Comparison of ENCODE assay signal across 32 cellular contexts in genomic region chr7:141325275-141325674, GRCh38.
"Had no signal": no experiment of that assay in that cellular context is flagged by ENCODE, and none has a peak within 500 bp of the region (broad histone marks: within the 10 kb centered on the region; RNA-seq: fewer than 3 reads in every experiment).

No MANE protein-coding gene starts in this region.

- H3K9me3 ChIP-seq: ascending aorta, breast epithelium had no signal

- H3K4me3 Mint-ChIP-seq: activated CD4-positive, alpha-beta memory T cell treated with anti-CD3 and anti-CD28 coated beads for 36 hours; activated CD4-positive, alpha-beta T cell treated with anti-CD3 and anti-CD28 coated beads, Interleukin-2, amount 10 ng/mL, durations not matched to agents 24 days and 14 days; activated CD8-positive, alpha-beta T cell treated with anti-CD3 and anti-CD28 coated beads for 36 hours; activated naive CD4-positive, alpha-beta T cell treated with anti-CD3 and anti-CD28 coated beads, Interleukin-2, amount 10 ng/mL, durations not matched to agents 7 days and 5 days; activated naive CD4-positive, alpha-beta T cell treated with anti-CD3 and anti-CD28 coated beads, Interleukin-2, amount 50 U/mL, for 24 hours; activated naive CD8-positive, alpha-beta T cell; activated naive CD8-positive, alpha-beta T cell treated with anti-CD3 and anti-CD28 coated beads, Interleukin-2, amount 10 ng/mL, durations not matched to agents 7 days and 5 days; activated naive CD8-positive, alpha-beta T cell treated with anti-CD3 and anti-CD28 coated beads, Interleukin-2, amount 50 U/mL, for 24 hours; activated T-cell treated with anti-CD3 and anti-CD28 coated beads, Interleukin-2, amount 50 U/mL, for 4 hours; activated T-cell treated with anti-CD3 and anti-CD28 coated beads, Interleukin-2, amount 50 U/mL, for 72 hours; activated T-helper 1 cell treated with anti-CD3 and anti-CD28 coated beads, Interleukin-12 subunit alpha, Interleukin-12 subunit beta, Interleukin-2, Interleukin-4 antibody, amounts not matched to agents 30 ng/mL and 10 ng/mL and 1 ng/mL, durations not matched to agents 14 hours and 24 hours and 36 hours; activated T-helper 17 cell treated with anti-CD3 and anti-CD28 coated beads, Interleukin-2, amount 50 U/mL, for 72 hours; T-cell; T-helper 17 cell had no signal

- H3K27me3 ChIP-seq: ascending aorta, brain microvascular endothelial cell, breast epithelium had no signal

- H3K4me1 ChIP-seq: ascending aorta, breast epithelium had no signal

- H3K9me3 Mint-ChIP-seq: activated CD4-positive, alpha-beta memory T cell treated with anti-CD3 and anti-CD28 coated beads for 36 hours; activated CD4-positive, alpha-beta T cell treated with anti-CD3 and anti-CD28 coated beads, Interleukin-2, amount 10 ng/mL, durations not matched to agents 24 days and 14 days; activated CD8-positive, alpha-beta T cell treated with anti-CD3 and anti-CD28 coated beads for 36 hours; activated naive CD4-positive, alpha-beta T cell treated with anti-CD3 and anti-CD28 coated beads, Interleukin-2, amount 10 ng/mL, durations not matched to agents 7 days and 5 days; activated naive CD4-positive, alpha-beta T cell treated with anti-CD3 and anti-CD28 coated beads, Interleukin-2, amount 50 U/mL, for 24 hours; activated naive CD8-positive, alpha-beta T cell treated with anti-CD3 and anti-CD28 coated beads, Interleukin-2, amount 10 ng/mL, durations not matched to agents 7 days and 5 days; activated naive CD8-positive, alpha-beta T cell treated with anti-CD3 and anti-CD28 coated beads, Interleukin-2, amount 50 U/mL, for 24 hours; activated T-cell treated with anti-CD3 and anti-CD28 coated beads, Interleukin-2, amount 50 U/mL, for 4 hours; activated T-helper 1 cell treated with anti-CD3 and anti-CD28 coated beads, Interleukin-12 subunit alpha, Interleukin-12 subunit beta, Interleukin-2, Interleukin-4 antibody, amounts not matched to agents 30 ng/mL and 10 ng/mL and 1 ng/mL, durations not matched to agents 14 hours and 24 hours and 36 hours; activated T-helper 17 cell treated with anti-CD3 and anti-CD28 coated beads, Interleukin-2, amount 50 U/mL, for 72 hours; T-cell had no signal

- H3K36me3 Mint-ChIP-seq: activated CD4-positive, alpha-beta memory T cell treated with anti-CD3 and anti-CD28 coated beads for 36 hours; activated naive CD4-positive, alpha-beta T cell treated with anti-CD3 and anti-CD28 coated beads, Interleukin-2, amount 10 ng/mL, durations not matched to agents 7 days and 5 days; activated naive CD4-positive, alpha-beta T cell treated with anti-CD3 and anti-CD28 coated beads, Interleukin-2, amount 50 U/mL, for 24 hours; activated naive CD8-positive, alpha-beta T cell; activated naive CD8-positive, alpha-beta T cell treated with anti-CD3 and anti-CD28 coated beads, Interleukin-2, amount 10 ng/mL, durations not matched to agents 7 days and 5 days; T-cell had no signal

- H3K27me3 Mint-ChIP-seq: activated CD4-positive, alpha-beta memory T cell treated with anti-CD3 and anti-CD28 coated beads for 36 hours had no signal

- H3K36me3 ChIP-seq: ascending aorta, brain microvascular endothelial cell, breast epithelium had no signal

- H3K4me1 Mint-ChIP-seq: activated CD4-positive, alpha-beta T cell treated with anti-CD3 and anti-CD28 coated beads, Interleukin-2, amount 10 ng/mL, durations not matched to agents 24 days and 14 days; activated naive CD4-positive, alpha-beta T cell treated with anti-CD3 and anti-CD28 coated beads, Interleukin-2, amount 10 ng/mL, durations not matched to agents 7 days and 5 days; activated naive CD4-positive, alpha-beta T cell treated with anti-CD3 and anti-CD28 coated beads, Interleukin-2, amount 50 U/mL, for 24 hours; activated naive CD8-positive, alpha-beta T cell treated with anti-CD3 and anti-CD28 coated beads, Interleukin-2, amount 10 ng/mL, durations not matched to agents 7 days and 5 days; activated naive CD8-positive, alpha-beta T cell treated with anti-CD3 and anti-CD28 coated beads, Interleukin-2, amount 50 U/mL, for 24 hours; activated T-helper 17 cell treated with anti-CD3 and anti-CD28 coated beads, Interleukin-2, amount 50 U/mL, for 72 hours; T-cell; T-helper 17 cell had no signal

- H3K27ac Mint-ChIP-seq: activated CD4-positive, alpha-beta memory T cell treated with anti-CD3 and anti-CD28 coated beads for 36 hours; activated CD4-positive, alpha-beta T cell treated with anti-CD3 and anti-CD28 coated beads, Interleukin-2, amount 10 ng/mL, durations not matched to agents 24 days and 14 days; activated CD8-positive, alpha-beta T cell treated with anti-CD3 and anti-CD28 coated beads for 36 hours; activated naive CD4-positive, alpha-beta T cell treated with anti-CD3 and anti-CD28 coated beads, Interleukin-2, amount 10 ng/mL, durations not matched to agents 7 days and 5 days; activated naive CD4-positive, alpha-beta T cell treated with anti-CD3 and anti-CD28 coated beads, Interleukin-2, amount 50 U/mL, for 24 hours; activated naive CD8-positive, alpha-beta T cell; activated naive CD8-positive, alpha-beta T cell treated with anti-CD3 and anti-CD28 coated beads, Interleukin-2, amount 10 ng/mL, durations not matched to agents 7 days and 5 days; activated naive CD8-positive, alpha-beta T cell treated with anti-CD3 and anti-CD28 coated beads, Interleukin-2, amount 50 U/mL, for 24 hours; activated T-cell treated with anti-CD3 and anti-CD28 coated beads, Interleukin-2, amount 50 U/mL, for 72 hours; activated T-helper 1 cell treated with anti-CD3 and anti-CD28 coated beads, Interleukin-12 subunit alpha, Interleukin-12 subunit beta, Interleukin-2, Interleukin-4 antibody, amounts not matched to agents 30 ng/mL and 10 ng/mL and 1 ng/mL, durations not matched to agents 14 hours and 24 hours and 36 hours; activated T-helper 17 cell treated with anti-CD3 and anti-CD28 coated beads, Interleukin-2, amount 50 U/mL, for 72 hours; T-cell; T-helper 17 cell had no signal

- DNase-seq: activated CD4-positive, alpha-beta memory T cell treated with anti-CD3 and anti-CD28 coated beads for 36 hours; activated CD4-positive, alpha-beta T cell treated with anti-CD3 and anti-CD28 coated beads for 4 hours; activated CD4-positive, alpha-beta T cell treated with anti-CD3 and anti-CD28 coated beads, Interleukin-2, amount 10 ng/mL, durations not matched to agents 24 days and 14 days; activated CD4-positive, alpha-beta T cell treated with anti-CD3 and anti-CD28 coated beads, Interleukin-2, amount 50 U/mL, for 1 hour; activated CD4-positive, alpha-beta T cell treated with anti-CD3 and anti-CD28 coated beads, Interleukin-2, amount 50 U/mL, for 4 hours; activated CD4-positive, CD25-positive, alpha-beta regulatory T cell treated with anti-CD3 and anti-CD28 coated beads, Interleukin-2, amount 50 U/mL, for 72 hours; activated CD8-positive, alpha-beta memory T cell treated with anti-CD3 and anti-CD28 coated beads, Interleukin-2, amount 50 U/mL, for 4 hours; activated CD8-positive, alpha-beta T cell treated with anti-CD3 and anti-CD28 coated beads for 36 hours; activated effector memory CD4-positive, alpha-beta T cell treated with Interleukin-2 at 50 U/mL for 16 hours; activated gamma-delta T cell; activated naive CD4-positive, alpha-beta T cell treated with anti-CD3 and anti-CD28 coated beads, Interleukin-2, amount 10 ng/mL, durations not matched to agents 7 days and 5 days; activated naive CD4-positive, alpha-beta T cell treated with Interleukin-2 at 50 U/mL for 16 hours; activated naive CD8-positive, alpha-beta T cell treated with anti-CD3 and anti-CD28 coated beads, Interleukin-2, amount 10 ng/mL, durations not matched to agents 7 days and 5 days; activated naive CD8-positive, alpha-beta T cell treated with anti-CD3 and anti-CD28 coated beads, Interleukin-2, amount 50 U/mL, for 24 hours; activated T-cell treated with anti-CD3 and anti-CD28 coated beads for 4 hours; activated T-cell treated with anti-CD3 and anti-CD28 coated beads, Interleukin-2, amount 50 U/mL, for 1 hour; activated T-cell treated with anti-CD3 and anti-CD28 coated beads, Interleukin-2, amount 50 U/mL, for 4 hours; activated T-cell treated with anti-CD3 and anti-CD28 coated beads, Interleukin-2, amount 50 U/mL, for 72 hours; amygdala; anterior cingulate cortex; brain microvascular endothelial cell; central memory CD4-positive, alpha-beta T cell; T-cell; T-helper 17 cell; T1000 had no signal

- H3K27ac ChIP-seq: ascending aorta, brain microvascular endothelial cell, breast epithelium, VCaP had no signal

- ATAC-seq: activated CD8-positive, alpha-beta T cell treated with anti-CD3 and anti-CD28 coated beads for 36 hours; activated naive CD8-positive, alpha-beta T cell treated with anti-CD3 and anti-CD28 coated beads, Interleukin-2, amount 50 U/mL, for 24 hours; activated T-cell treated with anti-CD3 and anti-CD28 coated beads, Interleukin-2, amount 50 U/mL, for 4 hours; activated T-cell treated with anti-CD3 and anti-CD28 coated beads, Interleukin-2, amount 50 U/mL, for 72 hours; activated T-helper 17 cell treated with anti-CD3 and anti-CD28 coated beads, Interleukin-2, amount 50 U/mL, for 72 hours; T-cell; T-helper 17 cell had no signal

- H3K4me3 ChIP-seq: ascending aorta, breast epithelium had no signal
